27 cellular contexts compared by ENCODE assay signal in genomic region chrX:110408949-110409588, GRCh38. TPM values are rescaled to one million over a fixed set of nuclear protein-coding genes. Genes with fewer than 3 reads are reported as not detected.
A peak's percentile ranks its signal among the peaks of the same experiment; 100 is the strongest.
DNase-seq lines count a peak whose midpoint lies in the region; ATAC-seq, FAIRE-seq and TF ChIP-seq lines count a peak whose summit lies in the region.
"Had no signal": no experiment of that assay in that cellular context is flagged by ENCODE, and none has a peak within 500 bp of the region (broad histone marks: within the 10 kb centered on the region; RNA-seq: fewer than 3 reads in every experiment).

No MANE protein-coding gene starts in this region.

- H2BK5ac ChIP-seq in IMR-90 (ENCODE audit: low read depth, low read length, poor library complexity, severe bottlenecking) (peak overlapping the region; percentile 53), trophoblast cell (ENCODE audit: low read depth, low read length, poor library complexity) (no peak overlapping the region)

- peak; percentile 21; the same call in 1 of the 2 replicates for TF ChIP-seq EP300 in K562 (IDR thresholded peaks at IDR 0.05; ENCODE audit: low read length)

- H3K56ac ChIP-seq in IMR-90 (ENCODE audit: extremely low read depth, insufficient read depth, low read length), result no peak overlapping the region

- H3K79me2 ChIP-seq in K562 (ENCODE audit: control insufficient read depth, insufficient read depth, low read length) (no peaks in the 10 kb centered on the region), hepatocyte (no peaks in the 10 kb centered on the region), trophoblast cell (ENCODE audit: control insufficient read depth, insufficient read depth, low read length, poor library complexity) (no peaks in the 10 kb centered on the region)

- H3K4me3 ChIP-seq in IMR-90 (ENCODE audit: insufficient read depth, low read depth, low read length) (no peak overlapping the region), K562 (no peak overlapping the region), hepatocyte (no peak overlapping the region), trophoblast cell (ENCODE audit: low read depth, low read length) (no peak overlapping the region), uterus (no peak overlapping the region)
- H3K4me3 ChIP-seq: breast epithelium, heart left ventricle, PC-9, skin epidermis, thoracic aorta had no signal

- dilution Hi-C loops in IMR-90 (cut with HindIII; ENCODE audit: low sequenced_read_pairs, unreplicated experiment), result no loop called here

- in situ Hi-C loops in IMR-90 (cut with MboI; ENCODE audit: low sequenced_read_pairs), result loop anchor here (25.0 kb wide), 2 partner anchors 497 to 697 kb away; no protein-coding TSS in a partner anchor
- in situ Hi-C loops in K562 (cut with MboI), result loop anchor here (5.0 to 25.0 kb wide), 4 partner anchors 84 to 684 kb away; no protein-coding TSS in a partner anchor

- CTCF ChIA-PET in IMR-90 (lab: Yijun Ruan, JAX), result interaction anchor here (0.7 to 1.7 kb wide), 5 partner anchors 10 to 262 kb away, joined by 3 to 6 read pairs (median 4); no protein-coding TSS in a partner anchor
- CTCF ChIA-PET in K562 (lab: Yijun Ruan, JAX; ENCODE audit: low intra/inter-chr PET ratio), result interaction anchor here (0.6 to 6.5 kb wide), 4 partner anchors 26 to 262 kb away, joined by 3 to 39 read pairs (median 7); no protein-coding TSS in a partner anchor

- H4K12ac ChIP-seq in trophoblast cell (ENCODE audit: low read depth, low read length), result no peak overlapping the region

- H4K5ac ChIP-seq in IMR-90 (ENCODE audit: low read depth, low read length), result no peak overlapping the region; the same call in 1 of the 2 replicates

- H2BK12ac ChIP-seq in trophoblast cell (ENCODE audit: low read length), result no peak overlapping the region

- TF ChIP-seq POLR2A in IMR-90 (IDR thresholded peaks at IDR 0.05; ENCODE audit: low read depth, low read length), result no peak
- TF ChIP-seq POLR2A in K562 (conservative IDR thresholded peaks at IDR 0.05), result no peak
- no peak for TF ChIP-seq POLR2A in uterus (IDR thresholded peaks at IDR 0.05)

- 0 out of 3 replicates have a peak overlapping the region, but pooled peaks have one; percentile 12 for H2BK15ac ChIP-seq in IMR-90 (ENCODE audit: low read depth, low read length)

- TF ChIP-seq RAD21 in IMR-90 (IDR thresholded peaks at IDR 0.05; ENCODE audit: low read length) (no peak), K562 (CRISPR knock-in tag; conservative IDR thresholded peaks at IDR 0.05 in 1 of 2, IDR thresholded peaks at IDR 0.05 in 1 of 2) (no peak)

- POLR2A ChIA-PET in IMR-90 (lab: Charles Lee; ENCODE audit: unreplicated experiment) (no interaction called here), K562 (lab: Yijun Ruan, JAX) (interaction anchor here (0.5 to 2.4 kb wide), 4 partner anchors 92 to 250 kb away, joined by 3 to 8 read pairs (median 4); no protein-coding TSS in a partner anchor)

- intact Hi-C loops in IMR-90 (cut with micrococcal nuclease), result loop anchor here (1.0 to 2.0 kb wide), 3 partner anchors 68 to 253 kb away; no protein-coding TSS in a partner anchor
- intact Hi-C loops in K562 (cut with micrococcal nuclease), result loop anchor here (1.0 to 2.0 kb wide), 3 partner anchors 63 to 249 kb away; a partner anchor contains a TSS
- intact Hi-C loops in uterus (cut with DNase I; ENCODE audit: low total_unique reads), result no loop called here

- H3K18ac ChIP-seq in IMR-90 (ENCODE audit: low read depth, low read length), result no peak overlapping the region
- H3K18ac ChIP-seq in trophoblast cell (ENCODE audit: low read length), result no peak overlapping the region

- H3K36me3 ChIP-seq in IMR-90 (ENCODE audit: control insufficient read depth, insufficient read depth, low read length), result no peaks in the 10 kb centered on the region
- no peaks in the 10 kb centered on the region; the same call in 2 of the 3 replicates for H3K36me3 ChIP-seq in K562 (ENCODE audit: control insufficient read depth, insufficient read depth, low read length)
- no peaks in the 10 kb centered on the region for H3K36me3 ChIP-seq in hepatocyte (replicated peaks; ENCODE audit: insufficient read depth, low read depth)
- no peaks in the 10 kb centered on the region for H3K36me3 ChIP-seq in trophoblast cell (ENCODE audit: control insufficient read depth in 1 of 2, insufficient read depth in 2 of 2, low read length in 2 of 2)
- no peaks in the 10 kb centered on the region for H3K36me3 ChIP-seq in uterus
- H3K36me3 ChIP-seq: BE2C, breast epithelium, heart left ventricle, thoracic aorta had no signal

- H4K91ac ChIP-seq in IMR-90 (ENCODE audit: insufficient read depth, low read depth, low read length) (0 out of 2 replicates have a peak overlapping the region, but pooled peaks have one; percentile 53), trophoblast cell (ENCODE audit: low read depth, low read length) (no peak overlapping the region)

- 58% methylated on average over 6 of the region's 9 CpGs; no CpG with 5 or more reads in 1 of the 2 experiments for WGBS in IMR-90 (ENCODE audit: extremely low coverage in 2 of 2, insufficient read length in 1 of 2), 2 experiments
- WGBS in K562 (ENCODE audit: insufficient coverage, low coverage, missing lambda C conversion rate), result 15% methylated on average over 8 of the region's 9 CpGs
- 58% methylated on average over 9 of the region's 9 CpGs for WGBS in hepatocyte (ENCODE audit: low lambda C conversion rate, missing lambda C conversion rate)
- no CpG with 5 or more reads among the region's 9 CpGs for WGBS in trophoblast cell (ENCODE audit: extremely low coverage, insufficient coverage, insufficient read length)

- H2BK120ac ChIP-seq in IMR-90 (ENCODE audit: low read depth, low read length), result peak overlapping the region; percentile 48; the same call in 1 of the 2 replicates
- H2BK120ac ChIP-seq in trophoblast cell (ENCODE audit: insufficient read depth, low read length, poor library complexity), result no peak overlapping the region

- no peak overlapping the region; the same call in 1 of the 2 replicates for H3K27ac ChIP-seq in IMR-90 (ENCODE audit: insufficient read depth, low read length)
- peak overlapping the region; percentile 86 for H3K27ac ChIP-seq in K562 (ENCODE audit: extremely low read depth, low read depth, low read length)
- H3K27ac ChIP-seq in hepatocyte, result peak overlapping the region; percentile 70
- peak overlapping the region; percentile 47 for H3K27ac ChIP-seq in trophoblast cell (ENCODE audit: low read depth, low read length)
- H3K27ac ChIP-seq in uterus, result no peak overlapping the region
- H3K27ac ChIP-seq: breast epithelium, heart left ventricle, PC-9, thoracic aorta had no signal

- H2BK20ac ChIP-seq in IMR-90 (ENCODE audit: low read depth, low read length), result peak overlapping the region; percentile 66; the same call in 1 of the 2 replicates

- H3K4me1 ChIP-seq in IMR-90 (ENCODE audit: control insufficient read depth, insufficient read depth, low read length) (peaks cover 7% of the 10 kb centered on the region), K562 (replicated peaks in 1 of 2; ENCODE audit: control insufficient read depth in 2 of 2, insufficient read depth in 2 of 2, low read length in 2 of 2) (peaks cover 32 to 55% of the 10 kb centered on the region in 2 experiments; a peak in 4 of 5 replicates), hepatocyte (ENCODE audit: insufficient read depth) (no peaks in the 10 kb centered on the region), trophoblast cell (ENCODE audit: control insufficient read depth in 1 of 2, insufficient read depth in 2 of 2, low read length in 2 of 2) (peaks cover 0 to 4% of the 10 kb centered on the region in 2 experiments), uterus (no peaks in the 10 kb centered on the region)
- H3K4me1 ChIP-seq: BE2C, breast epithelium had no signal

- H3K9me3 ChIP-seq in IMR-90 (ENCODE audit: control insufficient read depth, insufficient read depth, low read length) (no peaks in the 10 kb centered on the region), K562 (replicated peaks; ENCODE audit: control insufficient read depth, insufficient read depth, low read depth, low read length) (no peaks in the 10 kb centered on the region), hepatocyte (ENCODE audit: low read depth) (no peaks in the 10 kb centered on the region), trophoblast cell (ENCODE audit: insufficient read depth, low read depth, low read length) (no peaks in the 10 kb centered on the region), uterus (no peaks in the 10 kb centered on the region)
- H3K9me3 ChIP-seq: BE2C, breast epithelium, heart left ventricle, thoracic aorta had no signal

- peak overlapping the region; percentile 57; the same call in 1 of the 2 replicates for H3K4ac ChIP-seq in IMR-90 (ENCODE audit: low read depth, low read length)
- H3K4ac ChIP-seq in trophoblast cell (ENCODE audit: low read depth, low read length), result no peak overlapping the region

- H3K9me1 ChIP-seq in IMR-90 (ENCODE audit: insufficient read depth, low read length) (peaks cover 8% of the 10 kb centered on the region; the same call in 1 of the 2 replicates), K562 (ENCODE audit: control insufficient read depth, insufficient read depth, low read length) (no peaks in the 10 kb centered on the region)

- no peaks in the 10 kb centered on the region for H3K9me2 ChIP-seq in hepatocyte (replicated peaks; ENCODE audit: insufficient read depth)

- H2AK9ac ChIP-seq in IMR-90 (replicated peaks; ENCODE audit: low read depth, low read length, poor library complexity), result no peak overlapping the region

- TF ChIP-seq CTCF in IMR-90 (conservative IDR thresholded peaks at IDR 0.05; ENCODE audit: low read depth, low read length) (no peak), K562 (IDR thresholded peaks at IDR 0.05 in 2 of 3, conservative IDR thresholded peaks at IDR 0.05 in 1 of 3; ENCODE audit: insufficient read depth in 2 of 3, low read depth in 1 of 3, low read length in 3 of 3) (no peak), hepatocyte (IDR thresholded peaks at IDR 0.05; ENCODE audit: poor library complexity) (no peak), uterus (IDR thresholded peaks at IDR 0.05) (no peak)

- H3K23ac ChIP-seq in IMR-90 (ENCODE audit: low read depth, low read length) (no peak overlapping the region), trophoblast cell (ENCODE audit: low read length) (no peak overlapping the region)

- H3K79me1 ChIP-seq in IMR-90 (ENCODE audit: low read depth in 1 of 2, low read length in 2 of 2) (no peaks in the 10 kb centered on the region), trophoblast cell (ENCODE audit: low read length) (no peaks in the 10 kb centered on the region)

- H4K20me1 ChIP-seq in IMR-90 (ENCODE audit: insufficient read depth, low read length) (no peaks in the 10 kb centered on the region), K562 (replicated peaks; ENCODE audit: control insufficient read depth, insufficient read depth, low read length) (no peaks in the 10 kb centered on the region), hepatocyte (ENCODE audit: insufficient read depth, poor library complexity, severe bottlenecking) (no peaks in the 10 kb centered on the region)

- H3K27me3 ChIP-seq in IMR-90 (ENCODE audit: control insufficient read depth, insufficient read depth, low read length) (peaks cover 4% of the 10 kb centered on the region; the same call in 1 of the 2 replicates), K562 (ENCODE audit: control insufficient read depth in 2 of 2, insufficient read depth in 2 of 2, low read length in 2 of 2) (no peaks in the 10 kb centered on the region), hepatocyte (no peaks in the 10 kb centered on the region), trophoblast cell (ENCODE audit: insufficient read depth, low read length) (no peaks in the 10 kb centered on the region), uterus (peaks cover 0 to 5% of the 10 kb centered on the region in 2 donors)
- H3K27me3 ChIP-seq: BE2C had no signal

- H3K14ac ChIP-seq in IMR-90 (replicated peaks; ENCODE audit: low read depth, low read length) (no peak overlapping the region), trophoblast cell (ENCODE audit: low read length) (no peak overlapping the region)

- no peak overlapping the region for H3K4me2 ChIP-seq in IMR-90 (ENCODE audit: low read depth, low read length)
- H3K4me2 ChIP-seq in K562 (ENCODE audit: insufficient read depth, low read length), result peak overlapping the region; percentile 72
- H3K4me2 ChIP-seq in hepatocyte, result no peak overlapping the region
- no peak overlapping the region for H3K4me2 ChIP-seq in trophoblast cell (ENCODE audit: low read length)

- peak overlapping the region; percentile 3 to 50; a peak in 1 of 4 replicates for H4K8ac ChIP-seq in IMR-90 (ENCODE audit: low read depth in 2 of 2, low read length in 2 of 2)
- no peak overlapping the region for H4K8ac ChIP-seq in trophoblast cell (ENCODE audit: low read depth, low read length)

- H2AK5ac ChIP-seq in IMR-90 (ENCODE audit: low read depth, low read length), result no peak overlapping the region; the same call in 1 of the 2 replicates
- H2AK5ac ChIP-seq in trophoblast cell (ENCODE audit: low read length), result no peak overlapping the region

- H2AFZ ChIP-seq in IMR-90 (replicated peaks; ENCODE audit: low read length, poor library complexity) (peak overlapping the region; percentile 27), K562 (ENCODE audit: low read depth, low read length) (peak overlapping the region; percentile 76), hepatocyte (no peak overlapping the region), trophoblast cell (ENCODE audit: insufficient read depth, low read length, poor library complexity) (no peak overlapping the region)
- H2AFZ ChIP-seq: PC-9 had no signal

- ATAC-seq in IMR-90 (ENCODE audit: low read depth) (no peak), K562 (peak; percentile 74), HG03139 (IDR thresholded peaks at IDR 0.05; ENCODE audit: unreplicated experiment) (no peak)
- ATAC-seq: activated CD8-positive, alpha-beta T cell treated with anti-CD3 and anti-CD28 coated beads, Interleukin-2, amount 10 ng/mL, durations not matched to agents 7 days and 5 days; naive thymus-derived CD8-positive, alpha-beta T cell had no signal

- no peak overlapping the region for H3K9ac ChIP-seq in IMR-90 (ENCODE audit: low read depth, low read length)
- H3K9ac ChIP-seq in K562 (ENCODE audit: insufficient read depth in 1 of 2, low read depth in 2 of 2, low read length in 2 of 2), result peak overlapping the region; percentile 10 to 65; a peak in 3 of 4 replicates
- H3K9ac ChIP-seq in trophoblast cell (ENCODE audit: low read length), result no peak overlapping the region

- peak; percentile 87 for FAIRE-seq in K562 (lab: Jason Lieb, UNC)
- FAIRE-seq: urothelium cell line had no signal

- BruUV-seq in IMR-90 (replicated peaks; lab: Mats Ljungman, UMichigan) (no TSS peak), K562 (replicated peaks; lab: Mats Ljungman, UMichigan) (no TSS peak)

- peak; percentile 76 for DNase-seq in IMR-90
- DNase-seq in K562 (ENCODE audit: extremely low read depth in 1 of 4, low spot score in 3 of 4), result peak in 3 of 4 experiments; percentile 27 to 85 (median 78)
- DNase-seq in hepatocyte (ENCODE audit: low spot score), result no peak
- DNase-seq in trophoblast cell, result no peak
- DNase-seq in NCI-H1436 treated with DMSO at 0.1 percent for 48 hours (lab: John Stamatoyannopoulos, UW), result no peak
- no peak for DNase-seq in uterus
- DNase-seq: activated CD8-positive, alpha-beta T cell treated with anti-CD3 and anti-CD28 coated beads, Interleukin-2, amount 10 ng/mL, durations not matched to agents 7 days and 5 days; activated naive CD4-positive, alpha-beta T cell treated with anti-CD3 and anti-CD28 coated beads, Interleukin-2, amount 10 ng/mL, durations not matched to agents 7 days and 5 days; BE2C; effector memory CD4-positive, alpha-beta T cell; foreskin melanocyte; heart left ventricle; kidney; left ventricle myocardium superior; midbrain; naive thymus-derived CD8-positive, alpha-beta T cell; NCI-H2029; NK-92 treated with Interleukin-12 subunit alpha and Interleukin-12 subunit beta, amount 100 ng/mL, for 24 hours; Right ventricle myocardium superior; T-helper 2 cell had no signal

RNA-seq across cellular contexts. Expression of gene RTL9, which starts 50.4 kb away (rescaled TPM):
- total RNA-seq in IMR-90 (2012; rRNA removed), result 0.56 and 0.90 TPM in 2 replicates
- polyA plus RNA-seq in IMR-90 (2012; rRNA removed), result 0.26 and 0.30 TPM in 2 replicates
- polyA plus RNA-seq in IMR-90 (2012; cell fraction: cytosol; rRNA removed), result 0.13 and 0.15 TPM in 2 replicates
- 0.29 and 0.42 TPM in 2 replicates for polyA plus RNA-seq in IMR-90 (2012; cell fraction: nucleus; rRNA removed; ENCODE audit: low replicate concordance)
- 0.16 and 0.26 TPM in 2 replicates for total RNA-seq in K562 (2011; cell fraction: chromatin; rRNA removed; ENCODE audit: low replicate concordance)
- under 0.01 TPM in 1 of 2 replicates, not detected in the other for total RNA-seq in K562 (2011; cell fraction: nucleolus; rRNA removed)
- total RNA-seq in K562 (2011; cell fraction: nucleoplasm; rRNA removed), result 0.15 TPM in 2 replicates
- 0.04 and 0.05 TPM in 2 replicates for total RNA-seq in K562 (2014; rRNA removed)
- total RNA-seq in K562 (2014; rRNA removed; fragmentation: Illumina TruSeq; extraction: Trizol), result 0.10 and 0.11 TPM in 2 replicates
- 0.04 TPM in 1 of 2 replicates, not detected in the other for total RNA-seq in K562 (2015; rRNA removed; fragmentation: Illumina TruSeq; extraction: Trizol)
- total RNA-seq in K562 (2021), result 0.16 and 0.31 TPM in 2 replicates
- polyA plus RNA-seq in K562 (2011; rRNA removed), result 0.03 and 0.35 TPM in 2 replicates
- 0.06 and 0.52 TPM in 2 replicates for polyA plus RNA-seq in K562 (2011; cell fraction: cytosol; rRNA removed)
- 0.10 and 1.2 TPM in 2 replicates for polyA plus RNA-seq in K562 (2011; cell fraction: nucleus; rRNA removed)
- polyA plus RNA-seq in K562 (2012), result 0.08 and 0.17 TPM in 2 replicates
- 0.18 and 0.22 TPM in 2 replicates for polyA plus RNA-seq in K562 (2014; fragmentation: Illumina TruSeq; extraction: Trizol)
- polyA plus RNA-seq in K562 (2014; fragmentation: Nextera tagmentation; extraction: Ambion mirVana), result under 1 TPM in 1 of 2 experiments, not detected in 1; 0.06 TPM
- polyA plus RNA-seq in K562 (2014; rRNA removed), result 0.11 and 0.21 TPM in 2 replicates
- polyA minus RNA-seq in K562 (2011; rRNA and poly(A)+ RNA removed), result 0.25 TPM in 1 of 2 replicates, not detected in the other
- polyA minus RNA-seq in K562 (2011; cell fraction: cytosol; rRNA and poly(A)+ RNA removed), result 0.38 TPM in 1 of 2 replicates, not detected in the other
- polyA minus RNA-seq in K562 (2011; cell fraction: nucleus; rRNA and poly(A)+ RNA removed), result 0.13 TPM in 1 of 2 replicates, not detected in the other
- 2.7 and 2.9 TPM in 2 replicates for total RNA-seq in hepatocyte
- 0.65 and 1.3 TPM in 2 replicates for polyA plus RNA-seq in hepatocyte
- 0.14 and 0.15 TPM in 2 replicates for polyA plus RNA-seq in trophoblast cell (2013)
- under 1 TPM in 2 of 4 donors, not detected in 2; 0.40 to 0.48 TPM for total RNA-seq in uterus
- total RNA-seq: activated CD8-positive, alpha-beta T cell treated with anti-CD3 and anti-CD28 coated beads, Interleukin-2, amount 10 ng/mL, durations not matched to agents 7 days and 5 days; activated T-helper 17 cell treated with anti-CD3 and anti-CD28 coated beads, Interleukin-2, amount 50 U/mL, for 72 hours; kidney; naive thymus-derived CD8-positive, alpha-beta T cell had no signal
- polyA plus RNA-seq: naive thymus-derived CD8-positive, alpha-beta T cell had no signal

Comparison
In these comparisons a context has a peak if more than half of its experiments do, and no peak if none do; other contexts are left out.
1. DNase-seq: peak in IMR-90 (single experiment) and K562 (3 of 4); none in hepatocyte (single experiment), trophoblast cell (0 of 2), NCI-H1436 treated with DMSO at 0.1 percent for 48 hours (single experiment) and uterus (0 of 2).
2. H2AFZ ChIP-seq: peak in IMR-90 (single experiment) and K562 (single experiment); none in hepatocyte (single experiment) and trophoblast cell (single experiment).
3. H3K27ac ChIP-seq: peak in K562 (single experiment), hepatocyte (single experiment) and trophoblast cell (single experiment); none in IMR-90 (single experiment) and uterus (0 of 2).
4. H3K9ac ChIP-seq: peak in K562 (2 of 2); none in IMR-90 (single experiment) and trophoblast cell (single experiment).